11 cellular contexts compared by ENCODE assay signal in the genomic region with DNA sequence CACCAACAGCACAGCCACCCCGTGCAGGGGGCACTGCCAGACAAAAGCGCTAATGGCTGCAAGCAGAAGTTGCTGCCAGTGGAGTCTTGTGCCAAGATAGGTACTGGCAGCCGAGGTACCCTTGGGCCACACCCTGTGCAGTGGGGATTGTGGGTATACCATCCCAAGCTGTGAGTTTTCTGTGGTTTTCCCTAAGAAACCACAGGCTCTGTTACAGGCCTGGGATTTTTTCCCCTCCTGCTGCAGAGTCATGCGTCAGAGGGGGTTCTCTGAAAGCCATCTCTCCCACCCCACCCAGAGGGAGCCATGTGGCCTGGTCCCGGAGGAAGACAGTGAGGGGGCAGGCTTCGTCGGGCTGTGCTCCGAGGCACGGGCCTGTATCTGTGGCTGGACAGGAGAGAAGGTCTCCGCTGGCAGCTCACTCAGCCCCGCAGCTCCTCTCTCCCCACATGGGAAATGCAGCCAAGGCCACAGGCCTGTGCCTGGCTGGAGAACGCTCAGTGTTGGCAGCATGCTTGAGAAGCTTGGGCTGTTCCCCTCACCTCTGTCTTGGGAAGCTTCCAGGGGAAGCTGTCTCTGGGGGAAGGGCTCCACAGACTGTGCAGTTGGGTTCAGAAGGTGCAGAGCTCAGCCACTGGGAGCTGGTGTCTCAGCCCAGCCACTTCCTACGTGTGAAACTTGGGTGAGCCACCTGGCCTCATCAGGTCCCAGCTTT. TPM values are rescaled to one million over a fixed set of nuclear protein-coding genes. Genes with fewer than 3 reads are reported as not detected.
DNase-seq lines count a peak whose midpoint lies in the region; ATAC-seq and TF ChIP-seq lines count a peak whose summit lies in the region.
"Had no signal": no experiment of that assay in that cellular context is flagged by ENCODE, and none has a peak within 500 bp of the region (broad histone marks: within the 10 kb centered on the region; RNA-seq: fewer than 3 reads in every experiment).

No MANE protein-coding gene starts in this region.

- H3K4me3 Mint-ChIP-seq in effector memory CD8-positive, alpha-beta T cell = no peak overlapping the region

- CTCF ChIA-PET in PC-3 (lab: Charles Lee) = interaction anchor here (0.5 kb wide), 1 partner anchor 54 kb away, joined by 3 read pairs; the partner anchor contains the start of gene SLC30A1

- no peak overlapping the region for H3K27ac Mint-ChIP-seq in effector memory CD8-positive, alpha-beta T cell

- POLR2A ChIA-PET in PC-3 (lab: Charles Lee; ENCODE audit: unreplicated experiment) = interaction anchor here (0.7 kb wide), 1 partner anchor 21 kb away, joined by 4 read pairs; no protein-coding TSS in a partner anchor

- H2AFZ ChIP-seq in PC-3 (ENCODE audit: low read length) (0 out of 2 replicates have a peak overlapping the region, but pooled peaks have one; percentile 11), parathyroid adenoma (peak overlapping the region; percentile 42)

- peak; percentile 92 for DNase-seq in Daoy (ENCODE audit: low read depth)
- peak; percentile 35 for DNase-seq in PC-3
- peak; percentile 92 for DNase-seq in fibroblast of peridontal ligament (ENCODE audit: extremely low read depth)
- no peak for DNase-seq in effector memory CD8-positive, alpha-beta T cell
- DNase-seq in SHP77 treated with DMSO at 0.1 percent for 48 hours (lab: John Stamatoyannopoulos, UW) = no peak
- DNase-seq in stimulated activated CD4-positive, alpha-beta T cell treated with anti-CD3 and anti-CD28 coated beads, Interleukin-2, amount 100 ng/mL, for 24 hours = no peak
- DNase-seq: activated CD8-positive, alpha-beta memory T cell treated with anti-CD3 and anti-CD28 coated beads, Interleukin-2, amount 50 U/mL, for 4 hours; retina had no signal

- no peak overlapping the region for H3K4me3 ChIP-seq in PC-3 (ENCODE audit: low read length)
- H3K4me3 ChIP-seq in parathyroid adenoma (ENCODE audit: low read depth, low read length) = no peak overlapping the region
- H3K4me3 ChIP-seq: HAP-1 had no signal

- H3K9me3 ChIP-seq in PC-3 (ENCODE audit: low read length) = no peaks in the 10 kb centered on the region
- no peaks in the 10 kb centered on the region for H3K9me3 ChIP-seq in parathyroid adenoma (ENCODE audit: control insufficient read depth, low read length)
- H3K9me3 ChIP-seq: HAP-1 had no signal

- H3K36me3 ChIP-seq in PC-3 (ENCODE audit: low read depth, low read length) (no peaks in the 10 kb centered on the region), parathyroid adenoma (ENCODE audit: control insufficient read depth, insufficient read depth, low read length) (no peaks in the 10 kb centered on the region)
- H3K36me3 ChIP-seq: HAP-1 had no signal

- no peaks in the 10 kb centered on the region for H3K27me3 Mint-ChIP-seq in effector memory CD8-positive, alpha-beta T cell

- H3K79me2 ChIP-seq in PC-3 (ENCODE audit: low read length) = no peaks in the 10 kb centered on the region
- no peaks in the 10 kb centered on the region for H3K79me2 ChIP-seq in parathyroid adenoma

- H3F3A ChIP-seq in PC-3 (ENCODE audit: low read length, unreplicated experiment) = no peaks in the 10 kb centered on the region

- intact Hi-C loops in PC-3 (cut with micrococcal nuclease) = no loop called here

- no peak overlapping the region for H3K9ac ChIP-seq in PC-3 (ENCODE audit: low read length)
- H3K9ac ChIP-seq in parathyroid adenoma = no peak overlapping the region

- H4K20me1 ChIP-seq in PC-3 (ENCODE audit: low read length) = no peaks in the 10 kb centered on the region

- H3K4me1 ChIP-seq in PC-3 (ENCODE audit: insufficient read depth, low read length) = peaks cover 18% of the 10 kb centered on the region
- no peaks in the 10 kb centered on the region for H3K4me1 ChIP-seq in parathyroid adenoma
- H3K4me1 ChIP-seq: HAP-1 had no signal

- ATAC-seq in PC-3 (peak; percentile 18), HG03521 (IDR thresholded peaks at IDR 0.05; ENCODE audit: unreplicated experiment) (no peak)
- no peak for ATAC-seq in effector memory CD8-positive, alpha-beta T cell (replicated peaks)

- no peaks in the 10 kb centered on the region for H3K9me2 ChIP-seq in PC-3 (replicated peaks; ENCODE audit: low read length)

- H3K4me1 Mint-ChIP-seq in effector memory CD8-positive, alpha-beta T cell (ENCODE audit: low read depth in 2 of 2) = peaks cover 0 to 9% of the 10 kb centered on the region in 2 donors

- H3K4me2 ChIP-seq in PC-3 (ENCODE audit: low read length) = no peak overlapping the region
- no peak overlapping the region for H3K4me2 ChIP-seq in parathyroid adenoma (ENCODE audit: low read length)

- H3K9me3 Mint-ChIP-seq in effector memory CD8-positive, alpha-beta T cell = no peaks in the 10 kb centered on the region

- H3K36me3 Mint-ChIP-seq in effector memory CD8-positive, alpha-beta T cell (ENCODE audit: insufficient read depth) = no peaks in the 10 kb centered on the region

- H3K27me3 ChIP-seq in PC-3 (ENCODE audit: low read length) (no peaks in the 10 kb centered on the region), parathyroid adenoma (ENCODE audit: control insufficient read depth, insufficient read depth, low read length) (no peaks in the 10 kb centered on the region)

- TF ChIP-seq CTCF in PC-3 (conservative IDR thresholded peaks at IDR 0.05; ENCODE audit: low read depth, low read length) (no peak), parathyroid adenoma (IDR thresholded peaks at IDR 0.05) (no peak)

- no TSS peak for BruUV-seq in PC-3 (replicated peaks; lab: Mats Ljungman, UMichigan)

- H3K27ac ChIP-seq in PC-3 (ENCODE audit: low read length) (peak overlapping the region; percentile 31; the same call in 1 of the 2 replicates), parathyroid adenoma (no peak overlapping the region)

RNA-seq across cellular contexts. Expression of gene NEK2, which starts 42.5 kb away (rescaled TPM):
- 97.8 and 151 TPM in 2 replicates for total RNA-seq in Daoy (2014; rRNA removed; shearing (Covaris generic))
- total RNA-seq in PC-3 (2014; rRNA removed) = 42.7 and 47.5 TPM in 2 replicates

RNA-seq across cellular contexts. Expression of gene SLC30A1, which starts 54.0 kb away (rescaled TPM):
- total RNA-seq in Daoy (2014; rRNA removed; shearing (Covaris generic)) = 11.3 and 18.2 TPM in 2 replicates
- 6.7 and 8.2 TPM in 2 replicates for total RNA-seq in PC-3 (2014; rRNA removed)

Comparison
In these comparisons a context has a peak if more than half of its experiments do, and no peak if none do; other contexts are left out.
1. DNase-seq: peak in Daoy (single experiment), PC-3 (single experiment) and fibroblast of peridontal ligament (single experiment); none in effector memory CD8-positive, alpha-beta T cell (0 of 3), SHP77 treated with DMSO at 0.1 percent for 48 hours (single experiment) and stimulated activated CD4-positive, alpha-beta T cell treated with anti-CD3 and anti-CD28 coated beads, Interleukin-2, amount 100 ng/mL, for 24 hours (0 of 2).